In genomic region chr17:43998552-43998951, GRCh38 we compare ENCODE assay signal across 22 cellular contexts. TPM values are rescaled to one million over a fixed set of nuclear protein-coding genes. Genes with fewer than 3 reads are reported as not detected.
DNase-seq lines count a peak whose midpoint lies in the region; ATAC-seq, FAIRE-seq and TF ChIP-seq lines count a peak whose summit lies in the region.
"Had no signal": no experiment of that assay in that cellular context is flagged by ENCODE, and none has a peak within 500 bp of the region (broad histone marks: within the 10 kb centered on the region; RNA-seq: fewer than 3 reads in every experiment).

No MANE protein-coding gene starts in this region.

- no peak for ATAC-seq in HG02973 (IDR thresholded peaks at IDR 0.05; ENCODE audit: unreplicated experiment)
- ATAC-seq: GM12878 had no signal

- no peak overlapping the region for H3K27ac ChIP-seq in coronary artery
- H3K27ac ChIP-seq: epithelial cell of prostate, KMS-11, vagina had no signal

- peaks cover 4% of the 10 kb centered on the region for H3K4me1 Mint-ChIP-seq in osteocyte (ENCODE audit: unreplicated experiment)

- H3K4me3 ChIP-seq in bronchial epithelial cell (ENCODE audit: low read depth, low read length) (no peak overlapping the region), coronary artery (no peak overlapping the region)
- H3K4me3 ChIP-seq: GM12878, vagina had no signal

- peaks cover 3% of the 10 kb centered on the region for H3K27me3 Mint-ChIP-seq in osteocyte (ENCODE audit: unreplicated experiment)

- peaks cover 2% of the 10 kb centered on the region for H3K27me3 ChIP-seq in bronchial epithelial cell (ENCODE audit: control insufficient read depth, insufficient read depth, low read length)
- H3K27me3 ChIP-seq: vagina had no signal

- H3K4me3 Mint-ChIP-seq in osteocyte (ENCODE audit: unreplicated experiment): no peak overlapping the region
- H3K4me3 Mint-ChIP-seq: CD4-positive, alpha-beta memory T cell had no signal

- DNase-seq in HS-5 (ENCODE audit: low read depth) (peak; percentile 40), NOMO-1 treated with DMSO at 0.1 percent for 48 hours (lab: John Stamatoyannopoulos, UW; ENCODE audit: unreplicated experiment) (peak; percentile 57), bronchial epithelial cell (ENCODE audit: low read depth) (no peak), osteocyte (ENCODE audit: extremely low spot score, unreplicated experiment) (no peak), HuH-7.5 (ENCODE audit: low spot score) (no peak), coronary artery (ENCODE audit: low spot score) (no peak)
- DNase-seq: activated CD4-positive, alpha-beta T cell treated with anti-CD3 and anti-CD28 coated beads for 48 hours; CD4-positive, alpha-beta memory T cell; kidney glomerular epithelial cell; NCI-H187 treated with DMSO at 0.1 percent for 48 hours; NCI-H526; occipital lobe had no signal

- H3K36me3 Mint-ChIP-seq in osteocyte (ENCODE audit: unreplicated experiment): no peaks in the 10 kb centered on the region
- H3K36me3 Mint-ChIP-seq: CD4-positive, alpha-beta memory T cell had no signal

- TF ChIP-seq CTCF in bronchial epithelial cell (IDR thresholded peaks at IDR 0.05; ENCODE audit: insufficient read depth, low read length, severe bottlenecking): no peak
- no peak for TF ChIP-seq CTCF in osteocyte (IDR thresholded peaks at IDR 0.05)
- TF ChIP-seq CTCF in coronary artery (IDR thresholded peaks at IDR 0.05): no peak

- H3K36me3 ChIP-seq in bronchial epithelial cell (ENCODE audit: control insufficient read depth, insufficient read depth, low read length): no peaks in the 10 kb centered on the region
- H3K36me3 ChIP-seq: vagina had no signal

- peak overlapping the region; percentile 9 for H3K27ac Mint-ChIP-seq in osteocyte (ENCODE audit: unreplicated experiment)

- FAIRE-seq in bronchial epithelial cell (lab: Jason Lieb, UNC): peak; percentile 83
- FAIRE-seq: GM12878, H54 had no signal

- H3K9me3 Mint-ChIP-seq in osteocyte (ENCODE audit: unreplicated experiment): no peaks in the 10 kb centered on the region
- H3K9me3 Mint-ChIP-seq: CD4-positive, alpha-beta memory T cell had no signal

RNA-seq across cellular contexts. Expression of gene NAGS, which starts 5.9 kb away (rescaled TPM):
- 17.8 and 25.3 TPM in 2 replicates for total RNA-seq in bronchial epithelial cell
- 0.29 and 0.78 TPM in 2 replicates for total RNA-seq in osteocyte

RNA-seq across cellular contexts. Expression of gene TMEM101, which starts 16.2 kb away (rescaled TPM):
- 64.3 and 85.6 TPM in 2 replicates for total RNA-seq in bronchial epithelial cell
- total RNA-seq in osteocyte: 21.7 and 23.6 TPM in 2 replicates

RNA-seq across cellular contexts. Expression of gene PYY, which starts 44.8 kb away (rescaled TPM):
- 0.26 and 0.79 TPM in 2 replicates for total RNA-seq in bronchial epithelial cell
- not detected in 2 replicates for total RNA-seq in osteocyte
- total RNA-seq: CD4-positive, alpha-beta memory T cell; cerebellum; GM12878; mononuclear cell; occipital lobe; skeletal muscle tissue; T-helper 2 cell treated with Interferon-gamma antibody and Interleukin-4, amounts not matched to agents 100 ng/mL and 5 ng/mL, for 36 hours; vagina had no signal

RNA-seq across cellular contexts. Expression of gene PPY, which starts 56.3 kb away (rescaled TPM):
- total RNA-seq in bronchial epithelial cell (not detected in 2 replicates), osteocyte (not detected in 2 replicates)
- total RNA-seq: CD4-positive, alpha-beta memory T cell; cerebellum; GM12878; mononuclear cell; occipital lobe; skeletal muscle tissue; T-helper 2 cell treated with Interferon-gamma antibody and Interleukin-4, amounts not matched to agents 100 ng/mL and 5 ng/mL, for 36 hours; vagina had no signal

Comparison
In these comparisons a context has a peak if more than half of its experiments do, and no peak if none do; other contexts are left out.
1. DNase-seq: peak in HS-5 (single experiment) and NOMO-1 treated with DMSO at 0.1 percent for 48 hours (single experiment); none in bronchial epithelial cell (single experiment), osteocyte (single experiment), HuH-7.5 (single experiment) and coronary artery (single experiment).
2. RNA of gene NAGS, which starts 5.9 kb away (total RNA-seq): 17.8 to 25.3 TPM in bronchial epithelial cell; 0.29 to 0.78 TPM in osteocyte; every median in the first group is over 10 times any median in the second.